18 cellular contexts compared by ENCODE assay signal in genomic region chr19:51025401-51025800, GRCh38. TPM values are rescaled to one million over a fixed set of nuclear protein-coding genes. Genes with fewer than 3 reads are reported as not detected.
"Had no signal": no experiment of that assay in that cellular context is flagged by ENCODE, and none has a peak within 500 bp of the region (broad histone marks: within the 10 kb centered on the region; RNA-seq: fewer than 3 reads in every experiment).

No MANE protein-coding gene starts in this region.

- H3K9me3 ChIP-seq: mucosa of descending colon, pancreas, sigmoid colon, tibial artery, uterus had no signal

- ATAC-seq: left ventricle myocardium superior; naive thymus-derived CD4-positive, alpha-beta T cell had no signal

- H3K27ac ChIP-seq: dorsolateral prefrontal cortex, foreskin keratinocyte, sigmoid colon, tibial artery, uterus had no signal

- H3K4me1 Mint-ChIP-seq: memory B cell; stimulated activated memory B cell treated with anti-CD40 and anti-IgM and Interleukin-4, amounts not matched to agents 10 μg/mL and 1 μg/mL and 100 μg/mL, for 72 hours had no signal

- H3K36me3 Mint-ChIP-seq: activated naive CD4-positive, alpha-beta T cell treated with anti-CD3 and anti-CD28 coated beads, Interleukin-2, amount 10 ng/mL, durations not matched to agents 7 days and 5 days; memory B cell; stimulated activated memory B cell treated with anti-CD40 and anti-IgM and Interleukin-4, amounts not matched to agents 10 μg/mL and 1 μg/mL and 100 μg/mL, for 72 hours had no signal

- H3K36me3 ChIP-seq: pancreas, sigmoid colon, tibial artery, uterus had no signal

- H3K27me3 ChIP-seq: pancreas had no signal

- DNase-seq: activated CD4-positive, alpha-beta T cell treated with anti-CD3 and anti-CD28 coated beads, Interleukin-2, amount 50 U/mL, for 4 hours; activated naive CD4-positive, alpha-beta T cell treated with anti-CD3 and anti-CD28 coated beads, Interleukin-2, amount 10 ng/mL, durations not matched to agents 7 days and 5 days; activated T-cell treated with anti-CD3 and anti-CD28 coated beads, Interleukin-2, amount 50 U/mL, for 1 hour; foreskin keratinocyte; kidney glomerular epithelial cell; left ventricle myocardium superior; mucosa of descending colon; naive thymus-derived CD4-positive, alpha-beta T cell; stimulated activated CD4-positive, alpha-beta T cell treated with anti-CD3 and anti-CD28 coated beads, Interleukin-2, amount 100 ng/mL, for 24 hours; T1000; tibial artery; uterus had no signal

- H3K4me3 ChIP-seq: dorsolateral prefrontal cortex, mucosa of descending colon, sigmoid colon, tibial artery, uterus had no signal

- H3K4me1 ChIP-seq: sigmoid colon, tibial artery, uterus had no signal

- H3K27ac Mint-ChIP-seq: activated naive CD4-positive, alpha-beta T cell treated with anti-CD3 and anti-CD28 coated beads, Interleukin-2, amount 10 ng/mL, durations not matched to agents 7 days and 5 days; memory B cell; naive thymus-derived CD4-positive, alpha-beta T cell; stimulated activated memory B cell treated with anti-CD40 and anti-IgM and Interleukin-4, amounts not matched to agents 10 μg/mL and 1 μg/mL and 100 μg/mL, for 72 hours had no signal

- H3K4me3 Mint-ChIP-seq: activated naive CD4-positive, alpha-beta T cell treated with anti-CD3 and anti-CD28 coated beads, Interleukin-2, amount 10 ng/mL, durations not matched to agents 7 days and 5 days; memory B cell; naive thymus-derived CD4-positive, alpha-beta T cell; stimulated activated memory B cell treated with anti-CD40 and anti-IgM and Interleukin-4, amounts not matched to agents 10 μg/mL and 1 μg/mL and 100 μg/mL, for 72 hours had no signal

- H3K9me3 Mint-ChIP-seq: activated naive CD4-positive, alpha-beta T cell treated with anti-CD3 and anti-CD28 coated beads, Interleukin-2, amount 10 ng/mL, durations not matched to agents 7 days and 5 days; memory B cell had no signal

RNA-seq across cellular contexts. Expression of gene KLK11, which starts 1.0 kb away (rescaled TPM):
- total RNA-seq: astrocyte; dorsolateral prefrontal cortex; naive thymus-derived CD4-positive, alpha-beta T cell had no signal
- polyA plus RNA-seq: naive thymus-derived CD4-positive, alpha-beta T cell had no signal

RNA-seq across cellular contexts. Expression of gene KLK10, which starts 5.9 kb away (rescaled TPM):
- total RNA-seq: naive thymus-derived CD4-positive, alpha-beta T cell had no signal
- polyA plus RNA-seq: naive thymus-derived CD4-positive, alpha-beta T cell had no signal

RNA-seq across cellular contexts. Expression of gene KLK12, which starts 9.4 kb away (rescaled TPM):
- total RNA-seq: astrocyte; dorsolateral prefrontal cortex; foreskin keratinocyte; left ventricle myocardium superior; naive thymus-derived CD4-positive, alpha-beta T cell; pancreas; sigmoid colon; uterus had no signal
- polyA plus RNA-seq: naive thymus-derived CD4-positive, alpha-beta T cell; pancreas had no signal

RNA-seq across cellular contexts. Expression of gene KLK8, which starts 24.0 kb away (rescaled TPM):
- total RNA-seq: astrocyte; left ventricle myocardium superior; mucosa of descending colon; naive thymus-derived CD4-positive, alpha-beta T cell; pancreas; sigmoid colon had no signal
- polyA plus RNA-seq: naive thymus-derived CD4-positive, alpha-beta T cell; pancreas; sigmoid colon had no signal

RNA-seq across cellular contexts. Expression of gene KLK13, which starts 39.5 kb away (rescaled TPM):
- total RNA-seq: left ventricle myocardium superior; naive thymus-derived CD4-positive, alpha-beta T cell; sigmoid colon; uterus had no signal
- polyA plus RNA-seq: naive thymus-derived CD4-positive, alpha-beta T cell had no signal
